ENCODE assay signal across 22 cellular contexts in the genomic region with DNA sequence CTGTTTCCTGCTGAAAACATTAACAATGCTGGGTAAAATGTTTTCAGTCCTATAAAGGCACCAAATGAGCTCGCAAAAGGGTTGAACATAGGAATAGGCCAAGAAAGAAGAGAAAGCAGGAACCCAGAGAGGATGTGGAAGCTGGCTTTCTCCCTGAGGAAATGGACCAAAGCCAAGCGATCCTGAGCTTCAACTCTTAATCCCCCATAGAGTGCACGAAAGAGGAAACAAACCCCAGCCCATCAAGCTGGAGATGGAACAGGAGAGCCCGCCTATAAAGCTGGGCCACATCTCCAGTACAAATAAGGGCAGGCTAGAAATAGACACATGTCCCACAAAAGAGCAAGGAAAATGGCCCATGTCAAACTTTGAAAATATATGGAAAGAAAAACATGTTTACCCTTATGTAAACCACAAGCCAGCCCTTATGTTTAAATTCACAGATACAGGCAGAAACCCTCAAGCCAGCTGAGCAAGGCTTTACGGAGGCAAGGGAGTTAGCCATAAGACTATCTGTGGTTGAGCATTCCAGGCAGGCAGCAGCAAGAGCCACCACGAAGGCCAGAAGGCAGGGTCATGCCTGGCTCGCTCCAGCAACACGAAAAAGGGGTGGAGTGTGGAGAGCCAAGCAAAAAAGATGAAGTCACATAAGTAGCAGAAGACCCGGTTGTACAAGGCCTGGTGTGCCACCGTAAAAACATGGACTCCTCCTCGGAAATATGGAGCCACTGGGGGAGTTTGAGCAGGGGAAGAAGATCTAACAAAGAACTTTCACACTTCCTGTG. TPM values are rescaled to one million over a fixed set of nuclear protein-coding genes. Genes with fewer than 3 reads are reported as not detected.
DNase-seq lines count a peak whose midpoint lies in the region; ATAC-seq, FAIRE-seq and TF ChIP-seq lines count a peak whose summit lies in the region.
"Had no signal": no experiment of that assay in that cellular context is flagged by ENCODE, and none has a peak within 500 bp of the region (broad histone marks: within the 10 kb centered on the region; RNA-seq: fewer than 3 reads in every experiment).

No MANE protein-coding gene starts in this region.

- H3K4me3 ChIP-seq in brain microvascular endothelial cell (ENCODE audit: low read depth, low read length): no peak overlapping the region
- H3K4me3 ChIP-seq in HepG2 (replicated peaks in 1 of 3; ENCODE audit: insufficient read depth in 1 of 3, low read depth in 2 of 3, low read length in 3 of 3): no peak overlapping the region
- H3K4me3 ChIP-seq in CD4-positive, alpha-beta memory T cell (ENCODE audit: low read length in 2 of 2): no peak overlapping the region
- no peak overlapping the region for H3K4me3 ChIP-seq in naive thymus-derived CD4-positive, alpha-beta T cell (ENCODE audit: low read length)
- H3K4me3 ChIP-seq: GM12878, prostate gland had no signal

- intact Hi-C loops in HepG2 (cut with micrococcal nuclease; ENCODE audit: unreplicated experiment): no loop called here
- intact Hi-C loops in CD4-positive, alpha-beta memory T cell (cut with micrococcal nuclease): no loop called here
- intact Hi-C loops in naive thymus-derived CD4-positive, alpha-beta T cell (cut with micrococcal nuclease): no loop called here

- peak overlapping the region; percentile 16; the same call in 1 of the 2 replicates for H3K4me2 ChIP-seq in HepG2 (ENCODE audit: low read depth, low read length)

- H3K9me3 Mint-ChIP-seq in CD4-positive, alpha-beta memory T cell: peaks cover 0 to 2% (median 0%) of the 10 kb centered on the region in 8 donors
- no peaks in the 10 kb centered on the region for H3K9me3 Mint-ChIP-seq in naive thymus-derived CD4-positive, alpha-beta T cell
- H3K9me3 Mint-ChIP-seq: naive thymus-derived CD8-positive, alpha-beta T cell had no signal

- no peaks in the 10 kb centered on the region for H3K9me3 ChIP-seq in HepG2 (ENCODE audit: low read length)
- H3K9me3 ChIP-seq in CD4-positive, alpha-beta memory T cell (ENCODE audit: control insufficient read depth in 1 of 2, low read length in 2 of 2): no peaks in the 10 kb centered on the region
- no peaks in the 10 kb centered on the region for H3K9me3 ChIP-seq in naive thymus-derived CD4-positive, alpha-beta T cell (ENCODE audit: control insufficient read depth in 2 of 3, low read length in 3 of 3)
- H3K9me3 ChIP-seq: prostate gland had no signal

- no peak overlapping the region for H3K4me3 Mint-ChIP-seq in CD4-positive, alpha-beta memory T cell
- H3K4me3 Mint-ChIP-seq in naive thymus-derived CD4-positive, alpha-beta T cell: no peak overlapping the region
- H3K4me3 Mint-ChIP-seq: naive thymus-derived CD8-positive, alpha-beta T cell had no signal

- WGBS in HepG2 (ENCODE audit: low lambda C conversion rate): 49% methylated on average over 11 of the region's 11 CpGs

- peak overlapping the region in 1 of 7 donors; percentile 32 for H3K27ac Mint-ChIP-seq in CD4-positive, alpha-beta memory T cell
- H3K27ac Mint-ChIP-seq in naive thymus-derived CD4-positive, alpha-beta T cell: no peak overlapping the region
- H3K27ac Mint-ChIP-seq: naive thymus-derived CD8-positive, alpha-beta T cell had no signal

- H3K36me3 ChIP-seq in brain microvascular endothelial cell (replicated peaks) (no peaks in the 10 kb centered on the region), HepG2 (replicated peaks in 1 of 2; ENCODE audit: control insufficient read depth in 1 of 2, insufficient read depth in 2 of 2, low read length in 2 of 2) (no peaks in the 10 kb centered on the region)
- H3K36me3 ChIP-seq in CD4-positive, alpha-beta memory T cell (ENCODE audit: insufficient read depth, low read length): no peaks in the 10 kb centered on the region
- H3K36me3 ChIP-seq in naive thymus-derived CD4-positive, alpha-beta T cell (ENCODE audit: control insufficient read depth in 2 of 3, insufficient read depth in 3 of 3, low read length in 3 of 3): no peaks in the 10 kb centered on the region
- H3K36me3 ChIP-seq: prostate gland had no signal

- BruUV-seq in HepG2 (replicated peaks; lab: Mats Ljungman, UMichigan): no TSS peak

- TF ChIP-seq EP300 in HepG2 (IDR thresholded peaks at IDR 0.05; ENCODE audit: low read depth in 2 of 2, low read length in 2 of 2) (no peak), HepG2 (CRISPR knock-in tag; IDR thresholded peaks at IDR 0.05; ENCODE audit: borderline replicate concordance) (no peak)

- no peak for TF ChIP-seq CTCF in brain microvascular endothelial cell (IDR thresholded peaks at IDR 0.05; ENCODE audit: low read depth, low read length, missing control alignments)
- no peak for TF ChIP-seq CTCF in HepG2 (CRISPR knock-in tag; IDR thresholded peaks at IDR 0.05)

- in situ Hi-C loops in brain microvascular endothelial cell (cut with HindIII; ENCODE audit: low pct_ligation_motif_present, low sequenced_read_pairs): no loop called here
- in situ Hi-C loops in HepG2 (cut with HindIII; ENCODE audit: extremely low pct_ligation_motif_present, low pct_unique_long_range_greater_than_20kb): no loop called here

- no peaks in the 10 kb centered on the region for H3K79me2 ChIP-seq in HepG2 (ENCODE audit: insufficient read depth, low read length)

- no peak for ATAC-seq in HepG2
- ATAC-seq in naive thymus-derived CD4-positive, alpha-beta T cell: no peak
- ATAC-seq: GM12878; naive thymus-derived CD8-positive, alpha-beta T cell had no signal

- H3K4me1 Mint-ChIP-seq in CD4-positive, alpha-beta memory T cell: peaks cover 0 to 5% (median 1%) of the 10 kb centered on the region in 4 donors
- peaks cover 0 to 8% (median 5%) of the 10 kb centered on the region in 7 donors for H3K4me1 Mint-ChIP-seq in naive thymus-derived CD4-positive, alpha-beta T cell

- H4K20me1 ChIP-seq in HepG2 (ENCODE audit: insufficient read depth, low read length): no peaks in the 10 kb centered on the region

- H3K27me3 Mint-ChIP-seq in CD4-positive, alpha-beta memory T cell: peaks cover 4 to 9% of the 10 kb centered on the region in 2 donors
- peaks cover 0 to 11% (median 0%) of the 10 kb centered on the region in 5 donors for H3K27me3 Mint-ChIP-seq in naive thymus-derived CD4-positive, alpha-beta T cell

- CTCF ChIA-PET in HepG2 (lab: Yijun Ruan, JAX; ENCODE audit: low intra/inter-chr PET ratio, low total read pairs): no interaction called here
- CTCF ChIA-PET in CD4-positive, alpha-beta memory T cell (lab: Charles Lee; ENCODE audit: partially characterized antibody): interaction anchor here (4.7 kb wide), 1 partner anchor 11 kb away, joined by 24 read pairs; no protein-coding TSS in a partner anchor
- CTCF ChIA-PET in naive thymus-derived CD4-positive, alpha-beta T cell (lab: Charles Lee): no interaction called here

- DNase-seq in AG08396 (ENCODE audit: low spot score): peak; percentile 24
- peak; percentile 25 for DNase-seq in LHCN-M2 (ENCODE audit: low read depth)
- DNase-seq in brain microvascular endothelial cell: peak; percentile 42
- no peak for DNase-seq in HepG2 (ENCODE audit: low spot score)
- DNase-seq in CD4-positive, alpha-beta memory T cell: no peak
- DNase-seq in naive thymus-derived CD4-positive, alpha-beta T cell: no peak
- DNase-seq in NCI-H2081 (lab: John Stamatoyannopoulos, UW): no peak
- DNase-seq in ureter (ENCODE audit: low spot score): no peak
- DNase-seq: ACHN; activated naive CD4-positive, alpha-beta T cell treated with anti-CD3 and anti-CD28 coated beads, Interleukin-2, amount 50 U/mL, for 16 hours; activated T-cell treated with anti-CD3 and anti-CD28 coated beads, Interleukin-2, amount 50 U/mL, for 1 hour; COR-L47; effector CD4-positive, alpha-beta T cell; naive thymus-derived CD8-positive, alpha-beta T cell; NCI-H2029 treated with DMSO at 0.1 percent for 48 hours; NCI-H524; stimulated activated CD4-positive, alpha-beta T cell treated with anti-CD3 and anti-CD28 coated beads, Interleukin-12 subunit alpha, Interleukin-12 subunit beta, amount 100 ng/mL, for 4 hours; stimulated activated naive CD4-positive, alpha-beta T cell had no signal

- H3K9ac ChIP-seq in HepG2 (ENCODE audit: insufficient read depth, low read depth, low read length): no peak overlapping the region

- FAIRE-seq in HepG2 (lab: Jason Lieb, UNC): no peak
- FAIRE-seq: bronchial epithelial cell, GM12878, H54 had no signal

- no peak overlapping the region for H3K27ac ChIP-seq in brain microvascular endothelial cell
- no peak overlapping the region for H3K27ac ChIP-seq in HepG2 (ENCODE audit: extremely low read length, insufficient read depth, low read length)
- no peak overlapping the region for H3K27ac ChIP-seq in CD4-positive, alpha-beta memory T cell (ENCODE audit: low read depth, low read length)
- H3K27ac ChIP-seq in naive thymus-derived CD4-positive, alpha-beta T cell (ENCODE audit: low read depth, low read length): no peak overlapping the region
- H3K27ac ChIP-seq: prostate gland had no signal

- POLR2A ChIA-PET in HepG2 (lab: Yijun Ruan, JAX): no interaction called here
- POLR2A ChIA-PET in CD4-positive, alpha-beta memory T cell (lab: Charles Lee; ENCODE audit: partially characterized antibody): no interaction called here
- POLR2A ChIA-PET in naive thymus-derived CD4-positive, alpha-beta T cell (lab: Charles Lee): no interaction called here

- no peak for TF ChIP-seq POLR2A in HepG2 (IDR thresholded peaks at IDR 0.05; ENCODE audit: insufficient read depth in 1 of 2, low read depth in 2 of 2, low read length in 2 of 2)

- no peak for TF ChIP-seq RAD21 in HepG2 (CRISPR knock-in tag; IDR thresholded peaks at IDR 0.05)

- H2AFZ ChIP-seq in HepG2 (ENCODE audit: low read length): peak overlapping the region; percentile 29

- no peaks in the 10 kb centered on the region for H3K36me3 Mint-ChIP-seq in CD4-positive, alpha-beta memory T cell
- peaks cover 0 to 3% (median 0%) of the 10 kb centered on the region in 5 donors for H3K36me3 Mint-ChIP-seq in naive thymus-derived CD4-positive, alpha-beta T cell
- H3K36me3 Mint-ChIP-seq: naive thymus-derived CD8-positive, alpha-beta T cell had no signal

- H3K4me1 ChIP-seq in HepG2 (ENCODE audit: insufficient read depth, low read length): peaks cover 17% of the 10 kb centered on the region
- no peaks in the 10 kb centered on the region for H3K4me1 ChIP-seq in CD4-positive, alpha-beta memory T cell (ENCODE audit: insufficient read depth, low read length)
- no peaks in the 10 kb centered on the region for H3K4me1 ChIP-seq in naive thymus-derived CD4-positive, alpha-beta T cell (ENCODE audit: control insufficient read depth in 2 of 2, insufficient read depth in 2 of 2, low read length in 2 of 2)
- H3K4me1 ChIP-seq: prostate gland had no signal

- no peaks in the 10 kb centered on the region for H3K27me3 ChIP-seq in brain microvascular endothelial cell (replicated peaks)
- 0 out of 5 replicates have a peak, but pooled peaks cover 1 to 5% of the 10 kb centered on the region in 2 experiments for H3K27me3 ChIP-seq in HepG2 (ENCODE audit: control insufficient read depth in 1 of 2, insufficient read depth in 2 of 2, low read length in 2 of 2)
- H3K27me3 ChIP-seq in CD4-positive, alpha-beta memory T cell (ENCODE audit: insufficient read depth, low read length): no peaks in the 10 kb centered on the region
- H3K27me3 ChIP-seq in naive thymus-derived CD4-positive, alpha-beta T cell (ENCODE audit: control insufficient read depth in 2 of 2, insufficient read depth in 2 of 2, low read length in 2 of 2): no peaks in the 10 kb centered on the region

RNA-seq across cellular contexts. Expression of a gene that starts 27.9 kb away (rescaled TPM):
- total RNA-seq in LHCN-M2 (2014; rRNA removed) (118 and 131 TPM in 2 replicates), HepG2 (2016; rRNA removed; fragmentation: Illumina TruSeq; extraction: Trizol) (93.8 and 98.3 TPM in 2 replicates), ureter (24.3 TPM)
- 121 TPM for polyA plus RNA-seq in LHCN-M2 (2012)
- total RNA-seq in HepG2 (2016; cell fraction: cytosol; rRNA removed; fragmentation: Illumina TruSeq; extraction: Trizol; ENCODE audit: low read depth): 118 and 126 TPM in 2 replicates
- 95.1 and 104 TPM in 2 replicates for total RNA-seq in HepG2 (2016; cell fraction: insoluble cytoplasmic fraction; rRNA removed; fragmentation: Illumina TruSeq; extraction: Trizol)
- total RNA-seq in HepG2 (2016; cell fraction: membrane; rRNA removed; fragmentation: Illumina TruSeq; extraction: Trizol): 137 and 150 TPM in 2 replicates
- 31.9 and 32.6 TPM in 2 replicates for total RNA-seq in HepG2 (2016; cell fraction: nucleus; rRNA removed; fragmentation: Illumina TruSeq; extraction: Trizol)
- 19.5 and 22.7 TPM in 2 replicates for polyA plus RNA-seq in HepG2 (2011; rRNA removed)
- polyA plus RNA-seq in HepG2 (2011; cell fraction: cytosol; rRNA removed): 26.8 and 28.8 TPM in 2 replicates
- 7.9 and 9.7 TPM in 2 replicates for polyA plus RNA-seq in HepG2 (2011; cell fraction: nucleus; rRNA removed)
- 30.5 and 39.3 TPM in 2 replicates for polyA plus RNA-seq in HepG2 (2012)
- polyA plus RNA-seq in HepG2 (2016; cell fraction: cytosol; fragmentation: Illumina TruSeq; extraction: Trizol; ENCODE audit: low read depth): 114 and 127 TPM in 2 replicates
- 98.1 and 98.9 TPM in 2 replicates for polyA plus RNA-seq in HepG2 (2016; cell fraction: insoluble cytoplasmic fraction; fragmentation: Illumina TruSeq; extraction: Trizol; ENCODE audit: low read depth)
- polyA plus RNA-seq in HepG2 (2016; cell fraction: membrane; fragmentation: Illumina TruSeq; extraction: Trizol; ENCODE audit: low read depth): 120 and 125 TPM in 2 replicates
- 56.8 and 64.5 TPM in 2 replicates for polyA plus RNA-seq in HepG2 (2016; cell fraction: nucleus; fragmentation: Illumina TruSeq; extraction: Trizol; ENCODE audit: insufficient read depth, low read depth)
- polyA minus RNA-seq in HepG2 (2011; rRNA and poly(A)+ RNA removed; ENCODE audit: low replicate concordance): 14.1 and 34.1 TPM in 2 replicates
- 10.8 and 11.9 TPM in 2 replicates for polyA minus RNA-seq in HepG2 (2011; cell fraction: cytosol; rRNA and poly(A)+ RNA removed)
- 4.9 and 5.5 TPM in 2 replicates for polyA minus RNA-seq in HepG2 (2011; cell fraction: nucleus; rRNA and poly(A)+ RNA removed)
- total RNA-seq in CD4-positive, alpha-beta memory T cell: 1 to 10 TPM; 3.3 to 3.6 TPM
- 10 to 100 TPM; 12.1 to 13.2 TPM for polyA plus RNA-seq in CD4-positive, alpha-beta memory T cell
- total RNA-seq in naive thymus-derived CD4-positive, alpha-beta T cell: 10 to 100 TPM in 1 of 5 experiments, 1 to 10 TPM in 4; 2.2 to 20.9 (median 4.2) TPM
- 10 to 100 TPM; 14.3 to 16.4 TPM for polyA plus RNA-seq in naive thymus-derived CD4-positive, alpha-beta T cell

Comparison
In these comparisons a context has a peak if more than half of its experiments do, and no peak if none do; other contexts are left out.
1. DNase-seq: peak in AG08396 (single experiment), LHCN-M2 (single experiment) and brain microvascular endothelial cell (single experiment); none in HepG2 (single experiment), CD4-positive, alpha-beta memory T cell (0 of 5), naive thymus-derived CD4-positive, alpha-beta T cell (0 of 9), NCI-H2081 (0 of 2) and ureter (single experiment).